8 cellular contexts compared by ENCODE assay signal in the genomic region with DNA sequence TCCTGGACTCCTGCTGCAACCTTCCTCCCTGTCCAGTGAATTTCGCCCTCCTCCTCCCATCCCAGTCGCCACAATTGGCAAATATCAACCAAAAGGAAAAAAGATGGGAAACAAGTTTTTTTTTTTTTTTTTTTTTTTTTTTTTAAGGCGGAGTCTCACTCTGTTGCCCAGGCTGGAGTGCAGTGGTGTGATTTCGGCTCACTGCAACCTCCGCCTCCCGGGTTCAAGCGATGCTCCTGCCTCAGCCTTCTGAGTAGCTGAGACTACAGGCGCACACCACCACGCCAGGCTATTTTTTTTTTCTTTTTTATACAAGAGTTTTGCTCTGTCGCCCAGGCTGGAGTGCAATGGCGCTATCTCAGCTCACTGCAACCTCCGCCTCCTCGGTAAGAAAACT. TPM values are rescaled to one million over a fixed set of nuclear protein-coding genes. Genes with fewer than 3 reads are reported as not detected.
A peak's percentile ranks its signal among the peaks of the same experiment; 100 is the strongest.
DNase-seq lines count a peak whose midpoint lies in the region; TF ChIP-seq lines count a peak whose summit lies in the region.
"Not testable (repeated sequence)": the region's sequence is repeated elsewhere in the genome, so short reads cannot be mapped to it uniquely, and the experiment has no call there.

No MANE protein-coding gene starts in this region.

- H4K5ac ChIP-seq in H9 (ENCODE audit: insufficient read length, low read depth, low read length), result not testable (repeated sequence)

- peak overlapping the region; percentile 86 to 97 for H3K4me3 Mint-ChIP-seq in H9
- H3K4me3 Mint-ChIP-seq in activated T-helper 2 cell treated with anti-CD3 and anti-CD28 coated beads, Interferon-gamma antibody, Interleukin-2, Interleukin-4, amounts not matched to agents 10 μg/mL and 5 μg/mL and 100 μg/mL, durations not matched to agents 14 hours and 24 hours and 36 hours (ENCODE audit: low read depth), result peak overlapping the region; percentile 81
- H3K4me3 Mint-ChIP-seq in dendritic cell treated with granulocyte-macrophage colony-stimulating factor and Interleukin-4, amounts not matched to agents 40 ng/mL and 50 ng/mL, for 4 days, result peak overlapping the region; percentile 57
- peak overlapping the region; percentile 89 for H3K4me3 Mint-ChIP-seq in nephron progenitor cell

- not testable (repeated sequence) for H3K56ac ChIP-seq in H9 (ENCODE audit: insufficient read length, low read depth, low read length)

- H3K27me3 Mint-ChIP-seq in H9 (ENCODE audit: low read depth); activated T-helper 2 cell treated with anti-CD3 and anti-CD28 coated beads, Interferon-gamma antibody, Interleukin-2, Interleukin-4, amounts not matched to agents 10 μg/mL and 5 μg/mL and 100 μg/mL, durations not matched to agents 14 hours and 24 hours and 36 hours (ENCODE audit: low read depth); dendritic cell treated with granulocyte-macrophage colony-stimulating factor and Interleukin-4, amounts not matched to agents 40 ng/mL and 50 ng/mL, for 4 days; nephron progenitor cell (ENCODE audit: low read depth, poor library complexity): not testable (repeated sequence)

- H2BK5ac ChIP-seq in H9 (ENCODE audit: insufficient read length, low read length), result not testable (repeated sequence)

- not testable (repeated sequence) for H3K4me2 ChIP-seq in H9 (ENCODE audit: insufficient read depth, insufficient read length, low read length)
- peak overlapping the region; percentile 78 for H3K4me2 ChIP-seq in skeletal muscle satellite cell (ENCODE audit: low read length)

- H3K36me3 Mint-ChIP-seq in H9 (ENCODE audit: insufficient read depth in 1 of 3, low read depth in 3 of 3) (peaks cover 14 to 47% (median 45%) of the 10 kb centered on the region in 3 experiments), nephron progenitor cell (ENCODE audit: low read depth) (peaks cover 15% of the 10 kb centered on the region)
- peaks cover 24% of the 10 kb centered on the region for H3K36me3 Mint-ChIP-seq in activated T-helper 2 cell treated with anti-CD3 and anti-CD28 coated beads, Interferon-gamma antibody, Interleukin-2, Interleukin-4, amounts not matched to agents 10 μg/mL and 5 μg/mL and 100 μg/mL, durations not matched to agents 14 hours and 24 hours and 36 hours (ENCODE audit: low read depth)
- H3K36me3 Mint-ChIP-seq in dendritic cell treated with granulocyte-macrophage colony-stimulating factor and Interleukin-4, amounts not matched to agents 40 ng/mL and 50 ng/mL, for 4 days (ENCODE audit: low read depth), result peaks cover 49% of the 10 kb centered on the region

- H3K9me3 ChIP-seq in H9 (ENCODE audit: control insufficient read depth, low read depth, low read length); SJCRH30 (replicated peaks); left ventricle myocardium inferior (replicated peaks); skeletal muscle satellite cell (replicated peaks; ENCODE audit: low read length): not testable (repeated sequence)

- not testable (repeated sequence) for H3K79me1 ChIP-seq in H9 (ENCODE audit: insufficient read depth, low read depth, low read length, poor library complexity, severe bottlenecking)

- H3K18ac ChIP-seq in H9 (ENCODE audit: insufficient read length, low read depth, low read length), result not testable (repeated sequence)

- H3K27me3 ChIP-seq in ACC112 (ENCODE audit: insufficient read depth, low read length); H9 (ENCODE audit: insufficient read depth, low read length); SJCRH30; left ventricle myocardium inferior (ENCODE audit: low read depth); skeletal muscle satellite cell (ENCODE audit: control insufficient read depth, insufficient read depth, low read length): not testable (repeated sequence)

- H3K4ac ChIP-seq in H9 (ENCODE audit: low read depth, low read length), result not testable (repeated sequence)

- not testable (repeated sequence) for TF ChIP-seq CTCF in H9 (conservative IDR thresholded peaks at IDR 0.05); left ventricle myocardium inferior (IDR thresholded peaks at IDR 0.05; ENCODE audit: borderline replicate concordance); nephron progenitor cell (IDR thresholded peaks at IDR 0.05)

- DNase-seq in H9; SJCRH30; activated T-helper 2 cell treated with anti-CD3 and anti-CD28 coated beads, Interferon-gamma antibody, Interleukin-2, Interleukin-4, amounts not matched to agents 10 μg/mL and 5 μg/mL and 100 μg/mL, durations not matched to agents 14 hours and 24 hours and 36 hours (ENCODE audit: low spot score); left ventricle myocardium inferior; nephron progenitor cell: not testable (repeated sequence)

- H2AFZ ChIP-seq in ACC112 (ENCODE audit: low read length, unreplicated experiment); H9 (ENCODE audit: low read length): not testable (repeated sequence)

- H3K4me3 ChIP-seq in ACC112 (ENCODE audit: low read depth, low read length) (peak overlapping the region; percentile 51; the same call in 1 of the 2 replicates), SJCRH30 (peak overlapping the region; percentile 47), left ventricle myocardium inferior (peak overlapping the region; percentile 53), skeletal muscle satellite cell (ENCODE audit: low read length) (peak overlapping the region; percentile 52)

- H3K27ac Mint-ChIP-seq in H9 (peak overlapping the region in 2 of 3 experiments; percentile 75 to 85; a peak in 2 of 7 replicates), nephron progenitor cell (peak overlapping the region; percentile 74)
- H3K27ac Mint-ChIP-seq in activated T-helper 2 cell treated with anti-CD3 and anti-CD28 coated beads, Interferon-gamma antibody, Interleukin-2, Interleukin-4, amounts not matched to agents 10 μg/mL and 5 μg/mL and 100 μg/mL, durations not matched to agents 14 hours and 24 hours and 36 hours; dendritic cell treated with granulocyte-macrophage colony-stimulating factor and Interleukin-4, amounts not matched to agents 40 ng/mL and 50 ng/mL, for 4 days: not testable (repeated sequence)

- H3K23me2 ChIP-seq in H9 (ENCODE audit: insufficient read length, low read depth, low read length, poor library complexity, severe bottlenecking), result not testable (repeated sequence)

- H2BK15ac ChIP-seq in H9 (ENCODE audit: low read depth, low read length), result not testable (repeated sequence)

- H3K23ac ChIP-seq in H9 (ENCODE audit: insufficient read length, low read depth, low read length), result not testable (repeated sequence)

- H3T11ph ChIP-seq in H9 (ENCODE audit: low read length), result not testable (repeated sequence)

- not testable (repeated sequence) for H3K36me3 ChIP-seq in ACC112 (ENCODE audit: insufficient read depth, low read length); SJCRH30
- H3K36me3 ChIP-seq in left ventricle myocardium inferior (peaks cover 34% of the 10 kb centered on the region), skeletal muscle satellite cell (ENCODE audit: insufficient read depth, low read length) (peaks cover 20% of the 10 kb centered on the region)

- not testable (repeated sequence) for H4K91ac ChIP-seq in H9 (ENCODE audit: insufficient read length, low read depth, low read length)

- H3K27ac ChIP-seq in ACC112 (ENCODE audit: low read depth, low read length); H9 (ENCODE audit: insufficient read length, low read depth, low read length); SJCRH30: not testable (repeated sequence)
- peak overlapping the region; percentile 48 for H3K27ac ChIP-seq in left ventricle myocardium inferior (replicated peaks)

- intact Hi-C loops in activated T-helper 2 cell treated with anti-CD3 and anti-CD28 coated beads, Interferon-gamma antibody, Interleukin-2, Interleukin-4, amounts not matched to agents 10 μg/mL and 5 μg/mL and 100 μg/mL, durations not matched to agents 14 hours and 24 hours and 36 hours (cut with micrococcal nuclease), result loop anchor here (5.0 kb wide), 1 partner anchor 51 kb away; no protein-coding TSS in a partner anchor
- intact Hi-C loops in dendritic cell treated with granulocyte-macrophage colony-stimulating factor and Interleukin-4, amounts not matched to agents 40 ng/mL and 50 ng/mL, for 4 days (cut with micrococcal nuclease), result loop anchor here (5.0 kb wide), 1 partner anchor 41 kb away; no protein-coding TSS in a partner anchor
- intact Hi-C loops in left ventricle myocardium inferior (cut with micrococcal nuclease), result not testable (repeated sequence)

- H2BK20ac ChIP-seq in H9 (ENCODE audit: low read depth, low read length, poor library complexity, severe bottlenecking), result not testable (repeated sequence)

- not testable (repeated sequence) for H3K79me2 ChIP-seq in ACC112 (ENCODE audit: control insufficient read depth, insufficient read depth, low read length, unreplicated experiment); H9 (ENCODE audit: insufficient read depth, low read length)

- H4K8ac ChIP-seq in H9 (replicated peaks; ENCODE audit: insufficient read length, low read depth, low read length), result not testable (repeated sequence)

- not testable (repeated sequence) for H3K9ac ChIP-seq in H9 (ENCODE audit: extremely low read depth, insufficient read length, low read length); skeletal muscle satellite cell (ENCODE audit: low read depth, low read length)

- H3K9me3 Mint-ChIP-seq in H9; activated T-helper 2 cell treated with anti-CD3 and anti-CD28 coated beads, Interferon-gamma antibody, Interleukin-2, Interleukin-4, amounts not matched to agents 10 μg/mL and 5 μg/mL and 100 μg/mL, durations not matched to agents 14 hours and 24 hours and 36 hours; dendritic cell treated with granulocyte-macrophage colony-stimulating factor and Interleukin-4, amounts not matched to agents 40 ng/mL and 50 ng/mL, for 4 days; nephron progenitor cell: not testable (repeated sequence)

- H3K14ac ChIP-seq in H9 (ENCODE audit: insufficient read depth, low read length), result not testable (repeated sequence)

- H3K4me1 ChIP-seq in ACC112 (ENCODE audit: control insufficient read depth, insufficient read depth, low read length, unreplicated experiment) (peaks cover 11% of the 10 kb centered on the region), left ventricle myocardium inferior (peaks cover 18% of the 10 kb centered on the region), skeletal muscle satellite cell (ENCODE audit: control insufficient read depth, insufficient read depth, low read length) (peaks cover 16% of the 10 kb centered on the region)
- H3K4me1 ChIP-seq in H9 (ENCODE audit: insufficient read depth, low read length); SJCRH30: not testable (repeated sequence)

- H3K4me1 Mint-ChIP-seq in H9 (peaks cover 11 to 12% of the 10 kb centered on the region in 2 experiments), nephron progenitor cell (peaks cover 35% of the 10 kb centered on the region)
- peaks cover 11% of the 10 kb centered on the region for H3K4me1 Mint-ChIP-seq in activated T-helper 2 cell treated with anti-CD3 and anti-CD28 coated beads, Interferon-gamma antibody, Interleukin-2, Interleukin-4, amounts not matched to agents 10 μg/mL and 5 μg/mL and 100 μg/mL, durations not matched to agents 14 hours and 24 hours and 36 hours (ENCODE audit: low read depth)
- peaks cover 24% of the 10 kb centered on the region for H3K4me1 Mint-ChIP-seq in dendritic cell treated with granulocyte-macrophage colony-stimulating factor and Interleukin-4, amounts not matched to agents 40 ng/mL and 50 ng/mL, for 4 days (ENCODE audit: low read depth)

- not testable (repeated sequence) for H2BK12ac ChIP-seq in H9 (ENCODE audit: insufficient read length, low read depth, low read length)

- H4K20me1 ChIP-seq in H9 (ENCODE audit: control insufficient read depth, insufficient read depth, insufficient read length), result not testable (repeated sequence)

- no CpG with 5 or more reads among the region's 13 CpGs for WGBS in H9 (ENCODE audit: extremely low coverage, insufficient read length, low lambda C conversion rate)

- not testable (repeated sequence) for H2AK5ac ChIP-seq in H9 (ENCODE audit: insufficient read length, low read length)

- not testable (repeated sequence) for H2BK120ac ChIP-seq in H9 (ENCODE audit: low read depth, low read length, poor library complexity, severe bottlenecking)

RNA-seq across cellular contexts. Expression of a gene that starts 0.6 kb away (rescaled TPM):
- total RNA-seq in H9 (2021) (50.8 and 52.7 TPM in 2 replicates), left ventricle myocardium inferior (86.5 TPM)
- total RNA-seq in SJCRH30 (2014; rRNA removed; shearing (Covaris generic)), result 16.8 and 17.0 TPM in 2 replicates
- 37.2 and 43.3 TPM in 2 replicates for total RNA-seq in activated T-helper 2 cell treated with anti-CD3 and anti-CD28 coated beads, Interferon-gamma antibody, Interleukin-2, Interleukin-4, amounts not matched to agents 10 μg/mL and 5 μg/mL and 100 μg/mL, durations not matched to agents 14 hours and 24 hours and 36 hours
- 186 and 191 TPM in 2 replicates for total RNA-seq in skeletal muscle satellite cell (2012; rRNA removed)

RNA-seq across cellular contexts. Expression of a gene that starts 10.1 kb away (rescaled TPM):
- 30.4 and 35.4 TPM in 2 replicates for total RNA-seq in H9 (2021)
- 26.2 and 28.3 TPM in 2 replicates for total RNA-seq in SJCRH30 (2014; rRNA removed; shearing (Covaris generic))
- total RNA-seq in activated T-helper 2 cell treated with anti-CD3 and anti-CD28 coated beads, Interferon-gamma antibody, Interleukin-2, Interleukin-4, amounts not matched to agents 10 μg/mL and 5 μg/mL and 100 μg/mL, durations not matched to agents 14 hours and 24 hours and 36 hours, result 55.4 and 60.6 TPM in 2 replicates
- total RNA-seq in left ventricle myocardium inferior, result 12.8 TPM
- 38.0 and 39.5 TPM in 2 replicates for total RNA-seq in skeletal muscle satellite cell (2012; rRNA removed)

RNA-seq across cellular contexts. Expression of a gene that starts 20.8 kb away (rescaled TPM):
- total RNA-seq in H9 (2021), result 32.8 and 33.6 TPM in 2 replicates
- 671 and 890 TPM in 2 replicates for total RNA-seq in SJCRH30 (2014; rRNA removed; shearing (Covaris generic))
- 892 and 921 TPM in 2 replicates for total RNA-seq in activated T-helper 2 cell treated with anti-CD3 and anti-CD28 coated beads, Interferon-gamma antibody, Interleukin-2, Interleukin-4, amounts not matched to agents 10 μg/mL and 5 μg/mL and 100 μg/mL, durations not matched to agents 14 hours and 24 hours and 36 hours
- 843 TPM for total RNA-seq in left ventricle myocardium inferior
- 4,494 and 5,107 TPM in 2 replicates for total RNA-seq in skeletal muscle satellite cell (2012; rRNA removed)

RNA-seq across cellular contexts. Expression of a gene that starts 37.7 kb away (rescaled TPM):
- total RNA-seq in H9 (2021), result 38.9 and 41.0 TPM in 2 replicates
- 43.3 and 48.3 TPM in 2 replicates for total RNA-seq in SJCRH30 (2014; rRNA removed; shearing (Covaris generic))
- total RNA-seq in activated T-helper 2 cell treated with anti-CD3 and anti-CD28 coated beads, Interferon-gamma antibody, Interleukin-2, Interleukin-4, amounts not matched to agents 10 μg/mL and 5 μg/mL and 100 μg/mL, durations not matched to agents 14 hours and 24 hours and 36 hours, result 40.1 and 41.9 TPM in 2 replicates
- 23.9 TPM for total RNA-seq in left ventricle myocardium inferior
- 10.1 and 17.3 TPM in 2 replicates for total RNA-seq in skeletal muscle satellite cell (2012; rRNA removed)

RNA-seq across cellular contexts. Expression of a gene that starts 56.8 kb away (rescaled TPM):
- total RNA-seq in H9 (2021), result 33.6 and 35.1 TPM in 2 replicates
- total RNA-seq in SJCRH30 (2014; rRNA removed; shearing (Covaris generic)), result 6.1 and 6.3 TPM in 2 replicates
- total RNA-seq in activated T-helper 2 cell treated with anti-CD3 and anti-CD28 coated beads, Interferon-gamma antibody, Interleukin-2, Interleukin-4, amounts not matched to agents 10 μg/mL and 5 μg/mL and 100 μg/mL, durations not matched to agents 14 hours and 24 hours and 36 hours, result 117 and 122 TPM in 2 replicates
- 2.5 TPM for total RNA-seq in left ventricle myocardium inferior
- 10.5 and 13.4 TPM in 2 replicates for total RNA-seq in skeletal muscle satellite cell (2012; rRNA removed)

Comparison
In these comparisons a context has a peak if more than half of its experiments do, and no peak if none do; other contexts are left out.
1. RNA of a gene that starts 20.8 kb away (total RNA-seq): 892 to 921 TPM in activated T-helper 2 cell treated with anti-CD3 and anti-CD28 coated beads, Interferon-gamma antibody, Interleukin-2, Interleukin-4, amounts not matched to agents 10 μg/mL and 5 μg/mL and 100 μg/mL, durations not matched to agents 14 hours and 24 hours and 36 hours, 843 TPM in left ventricle myocardium inferior (single experiment) and 671 to 890 TPM in SJCRH30; 32.8 to 33.6 TPM in H9; every median in the first group is over 10 times any median in the second.
2. Peak in every context shown above with its lines, with median percentiles within 50 percentile points of each other: H3K4me3 ChIP-seq and H3K4me3 Mint-ChIP-seq.